ENCODE assay signal across 1 cellular context in the genomic region with DNA sequence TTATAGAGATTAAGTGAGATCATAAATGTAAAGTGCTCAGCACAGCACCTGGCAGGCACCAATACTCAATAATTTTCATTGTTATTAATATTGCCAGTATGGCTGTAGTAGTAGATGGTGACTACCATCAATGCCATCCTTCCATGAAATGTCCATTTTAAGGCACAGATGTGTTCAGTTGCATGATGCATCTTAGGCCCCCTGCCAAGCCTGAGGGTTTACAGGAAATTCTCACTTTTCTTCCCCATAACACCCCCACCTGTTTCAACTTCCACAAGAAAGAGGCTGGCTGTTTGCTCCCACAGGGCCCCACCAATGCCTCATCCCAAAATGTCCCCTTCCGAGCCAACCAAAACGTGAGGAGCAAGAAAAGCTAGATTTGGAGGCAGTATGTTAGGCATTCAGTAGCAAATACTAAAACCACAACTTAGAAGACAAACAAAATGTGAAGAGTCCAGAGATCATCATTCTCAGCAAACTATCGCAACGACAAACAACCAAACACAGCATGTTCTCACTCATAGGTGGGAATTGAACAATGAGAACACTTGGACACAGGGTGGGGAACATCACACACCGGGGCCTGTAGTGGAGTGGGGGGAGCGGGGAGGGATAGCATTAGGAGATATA.
TF ChIP-seq lines count a peak whose summit lies in the region.

No MANE protein-coding gene starts in this region.

TF ChIP-seq in WTC11, 78 proteins besides CTCF, POLR2A, EP300 and RAD21 (continued from another document):
- TF ChIP-seq ZNF281 (CRISPR knock-in tag; IDR thresholded peaks at IDR 0.05) (no peak), ATF6 (CRISPR knock-in tag; IDR thresholded peaks at IDR 0.05) (no peak)
